28 cellular contexts compared by ENCODE assay signal in the genomic region with DNA sequence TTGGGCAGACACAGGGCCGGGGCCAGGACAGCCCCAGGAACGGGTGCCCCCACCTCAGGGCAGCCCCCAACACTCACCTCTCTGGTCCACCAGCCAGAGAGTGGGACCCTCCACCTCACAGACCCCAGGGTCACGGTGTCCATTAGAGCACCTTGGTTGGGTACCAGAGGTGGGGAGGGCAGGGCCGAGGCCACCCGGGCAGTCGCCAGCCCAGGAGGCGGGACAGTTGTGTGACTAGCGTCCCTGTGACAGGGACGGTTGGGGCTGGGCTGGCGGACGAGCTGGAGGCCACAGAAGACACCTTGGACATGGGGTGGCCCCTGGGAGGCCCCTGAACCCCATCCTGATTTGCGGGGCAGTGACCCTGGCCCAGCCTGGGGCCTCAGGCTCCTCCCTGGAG. TPM values are rescaled to one million over a fixed set of nuclear protein-coding genes. Genes with fewer than 3 reads are reported as not detected.
"Had no signal": no experiment of that assay in that cellular context is flagged by ENCODE, and none has a peak within 500 bp of the region (broad histone marks: within the 10 kb centered on the region; RNA-seq: fewer than 3 reads in every experiment).

No MANE protein-coding gene starts in this region.

- ATAC-seq: Panc1, Right ventricle myocardium inferior had no signal

- DNase-seq: MM.1S, MV-4-11, NCI-H1092, NCI-H1417 treated with DMSO at 0.1 percent for 48 hours, NCI-H1436 treated with DMSO at 0.1 percent for 48 hours, NCI-H1694 treated with DMSO at 0.1 percent for 48 hours, NCI-H187 treated with DMSO at 0.1 percent for 48 hours, NCI-H2029, NCI-H2081, NCI-H446, NCI-H510A treated with DMSO at 0.1 percent for 48 hours, NCI-H526 treated with DMSO at 0.1 percent for 48 hours, NCI-H774, PC-9, SIG-M5, SW 1271, T-helper 1 cell had no signal

- H2AFZ ChIP-seq: PC-9 had no signal

- H3K4me3 ChIP-seq: PC-9, SJCRH30, SK-N-MC had no signal

- H3K9me3 ChIP-seq: SJCRH30 had no signal

- H3K27ac ChIP-seq: PC-9, RWPE1, SJCRH30, SK-N-MC had no signal

- H3K4me2 ChIP-seq: PC-9 had no signal

- H3K36me3 ChIP-seq: SJCRH30 had no signal

RNA-seq across cellular contexts. Expression of a gene that starts 11.7 kb away (rescaled TPM):
- total RNA-seq: LHCN-M2, MCF 10A, NCI-H460, OCI-LY7, PC-9, RPMI7951, SJCRH30, SK-MEL-5 had no signal

RNA-seq across cellular contexts. Expression of a gene that starts 35.2 kb away (rescaled TPM):
- total RNA-seq: MCF 10A, OCI-LY7, PC-9, RPMI7951, SK-MEL-5 had no signal

RNA-seq across cellular contexts. Expression of a gene that starts 45.2 kb away (rescaled TPM):
- total RNA-seq: LHCN-M2, MCF 10A, OCI-LY7, PC-9, RPMI7951 had no signal
